8 cellular contexts compared by ENCODE assay signal in the genomic region with DNA sequence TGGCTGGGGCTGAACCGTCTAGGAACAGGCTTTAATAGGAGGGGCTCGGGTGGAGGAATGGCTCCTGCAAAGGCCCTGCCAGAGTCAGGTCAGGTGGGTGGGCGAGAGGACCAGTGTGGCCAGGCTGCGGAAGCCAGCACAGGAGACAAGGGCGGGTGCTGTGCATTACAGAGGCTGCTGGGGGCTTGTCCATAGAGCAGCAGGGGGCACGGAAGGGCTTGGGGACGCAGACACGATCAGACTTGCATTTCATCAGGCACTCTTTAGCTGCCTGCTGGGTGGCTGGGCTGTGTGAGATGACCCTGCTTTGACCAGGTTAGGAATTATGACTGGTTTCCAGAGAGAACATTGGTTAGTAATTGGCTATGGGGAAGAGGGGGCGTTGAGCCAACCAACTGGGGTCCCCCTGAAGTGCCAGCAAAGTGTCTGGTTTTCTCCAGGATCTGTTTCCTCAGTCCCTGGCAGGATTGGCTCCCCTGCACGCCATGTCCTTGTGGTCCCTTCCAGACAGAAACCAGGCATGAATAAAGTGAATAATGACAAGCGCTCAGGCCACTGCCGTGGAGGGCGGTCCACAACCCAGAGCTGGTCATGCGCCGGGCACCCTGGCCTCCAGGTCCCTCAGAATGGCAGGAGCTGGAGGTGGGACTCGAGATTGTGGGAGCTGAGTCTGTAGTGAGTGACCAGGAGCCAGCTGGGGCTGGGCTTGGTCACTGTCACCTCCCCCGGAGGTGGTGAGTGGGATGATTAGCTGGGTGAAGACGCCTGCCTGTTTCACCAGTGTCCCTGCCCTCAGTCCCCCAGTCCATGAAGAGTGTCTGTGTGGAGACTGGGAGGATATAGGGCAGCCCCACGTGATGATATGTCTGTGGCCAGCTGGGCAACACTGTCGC. TPM values are rescaled to one million over a fixed set of nuclear protein-coding genes. Genes with fewer than 3 reads are reported as not detected.
A peak's percentile ranks its signal among the peaks of the same experiment; 100 is the strongest.
DNase-seq lines count a peak whose midpoint lies in the region; ATAC-seq, FAIRE-seq and TF ChIP-seq lines count a peak whose summit lies in the region.
"Not testable (repeated sequence)": the region's sequence is repeated elsewhere in the genome, so short reads cannot be mapped to it uniquely, and the experiment has no call there.

No MANE protein-coding gene starts in this region.

- not testable (repeated sequence) for H3K9me3 ChIP-seq in CD4-positive, alpha-beta memory T cell (ENCODE audit: control insufficient read depth in 1 of 2, low read length in 2 of 2); SK-N-SH; kidney (ENCODE audit: control insufficient read depth in 1 of 2, low read length in 2 of 2); osteoblast (ENCODE audit: low read depth, low read length); thymus (ENCODE audit: control insufficient read depth)

- not testable (repeated sequence) for TF ChIP-seq CTCF in SK-N-SH (IDR thresholded peaks at IDR 0.05); epithelial cell of esophagus (IDR thresholded peaks at IDR 0.05; ENCODE audit: insufficient read depth, low read depth, low read length, missing control alignments); kidney (IDR thresholded peaks at IDR 0.05; ENCODE audit: borderline replicate concordance, extremely low read depth, insufficient read depth); osteoblast (IDR thresholded peaks at IDR 0.05; ENCODE audit: extremely low read depth, low read depth, low read length)

- not testable (repeated sequence) for H3K36me3 Mint-ChIP-seq in CD4-positive, alpha-beta memory T cell; activated naive CD8-positive, alpha-beta T cell treated with anti-CD3 and anti-CD28 coated beads, Interleukin-2, amount 10 ng/mL, durations not matched to agents 7 days and 5 days

- peak overlapping the region; percentile 96 for H3K4me2 ChIP-seq in SK-N-SH
- H3K4me2 ChIP-seq in osteoblast (ENCODE audit: insufficient read depth, low read length): peak overlapping the region; percentile 91

- POLR2A ChIA-PET in CD4-positive, alpha-beta memory T cell (lab: Charles Lee; ENCODE audit: partially characterized antibody): interaction anchor here (1.4 to 2.4 kb wide), 4 partner anchors 8 to 72 kb away, joined by 3 to 18 read pairs (median 14); a partner anchor contains a TSS
- POLR2A ChIA-PET in SK-N-SH (lab: Yijun Ruan, JAX): interaction anchor here (0.7 to 1.9 kb wide), 2 partner anchors 73 to 136 kb away, joined by 3 to 10 read pairs; a partner anchor contains a TSS
- POLR2A ChIA-PET in activated naive CD8-positive, alpha-beta T cell treated with anti-CD3 and anti-CD28 coated beads, Interleukin-2, amount 10 ng/mL, durations not matched to agents 7 days and 5 days (lab: Charles Lee): interaction anchor here (1.0 to 1.6 kb wide), 2 partner anchors 73 to 77 kb away, joined by 3 to 8 read pairs; a partner anchor contains a TSS

- not testable (repeated sequence) for H4K20me1 ChIP-seq in SK-N-SH (ENCODE audit: insufficient read depth)
- peaks cover 11% of the 10 kb centered on the region for H4K20me1 ChIP-seq in osteoblast (ENCODE audit: insufficient read depth, low read length)

- H3K9ac ChIP-seq in SK-N-SH: peak overlapping the region; percentile 95
- peak overlapping the region; percentile 73 to 78 for H3K9ac ChIP-seq in kidney (ENCODE audit: low read length in 2 of 2)

- DNase-seq in CD4-positive, alpha-beta memory T cell; activated naive CD8-positive, alpha-beta T cell treated with anti-CD3 and anti-CD28 coated beads, Interleukin-2, amount 10 ng/mL, durations not matched to agents 7 days and 5 days; epithelial cell of esophagus (ENCODE audit: low read depth); osteoblast (ENCODE audit: insufficient read length, low spot score, missing footprints): not testable (repeated sequence)
- peak; percentile 47 for DNase-seq in SK-N-SH
- peak; percentile 55 for DNase-seq in kidney

- H3K9me2 ChIP-seq in SK-N-SH: not testable (repeated sequence)

- not testable (repeated sequence) for FAIRE-seq in kidney (lab: Jason Lieb, UNC)

- peaks cover 36 to 70% (median 53%) of the 10 kb centered on the region in 4 donors for H3K4me1 Mint-ChIP-seq in CD4-positive, alpha-beta memory T cell
- H3K4me1 Mint-ChIP-seq in activated naive CD8-positive, alpha-beta T cell treated with anti-CD3 and anti-CD28 coated beads, Interleukin-2, amount 10 ng/mL, durations not matched to agents 7 days and 5 days: peaks cover 38% of the 10 kb centered on the region

- intact Hi-C loops in CD4-positive, alpha-beta memory T cell (cut with micrococcal nuclease): loop anchor here (1.0 to 2.0 kb wide), 3 partner anchors 22 to 382 kb away; a partner anchor contains a TSS
- intact Hi-C loops in kidney (cut with DNase I): not testable (repeated sequence)

- WGBS in SK-N-SH (ENCODE audit: low lambda C conversion rate): 30% methylated on average over 14 of the region's 20 CpGs
- WGBS in thymus: 65% methylated on average over 20 of the region's 20 CpGs

- not testable (repeated sequence) for H3F3A ChIP-seq in SK-N-SH (replicated peaks; ENCODE audit: insufficient read depth)

- ATAC-seq in HG03175 (IDR thresholded peaks at IDR 0.05; ENCODE audit: unreplicated experiment): peak; percentile 3
- not testable (repeated sequence) for ATAC-seq in activated naive CD8-positive, alpha-beta T cell treated with anti-CD3 and anti-CD28 coated beads, Interleukin-2, amount 10 ng/mL, durations not matched to agents 7 days and 5 days (ENCODE audit: low read depth)

- H3K4me1 ChIP-seq in CD4-positive, alpha-beta memory T cell (ENCODE audit: insufficient read depth, low read length): peaks cover 58% of the 10 kb centered on the region
- H3K4me1 ChIP-seq in SK-N-SH (ENCODE audit: control insufficient read depth in 1 of 2, insufficient read depth in 2 of 2, low read depth in 1 of 2, low read length in 1 of 2) (peaks cover 15 to 22% of the 10 kb centered on the region in 2 experiments; a peak in 3 of 4 replicates), kidney (ENCODE audit: control insufficient read depth in 1 of 2, insufficient read depth in 1 of 2, low read depth in 1 of 2, low read length in 2 of 2) (peaks cover 8 to 14% of the 10 kb centered on the region in 2 donors), osteoblast (ENCODE audit: insufficient read depth, low read length) (peaks cover 35% of the 10 kb centered on the region)
- not testable (repeated sequence) for H3K4me1 ChIP-seq in thymus (ENCODE audit: control insufficient read depth, insufficient read depth, low read length)

- H3K27ac Mint-ChIP-seq in CD4-positive, alpha-beta memory T cell: peak overlapping the region; percentile 84 to 97 (median 91)
- peak overlapping the region; percentile 87 for H3K27ac Mint-ChIP-seq in activated naive CD8-positive, alpha-beta T cell treated with anti-CD3 and anti-CD28 coated beads, Interleukin-2, amount 10 ng/mL, durations not matched to agents 7 days and 5 days

- H3K36me3 ChIP-seq in CD4-positive, alpha-beta memory T cell (ENCODE audit: insufficient read depth, low read length); SK-N-SH (replicated peaks in 1 of 2; ENCODE audit: control insufficient read depth in 1 of 2, insufficient read depth in 2 of 2, low read length in 1 of 2); kidney (ENCODE audit: control insufficient read depth in 1 of 2, insufficient read depth in 2 of 2, low read length in 2 of 2); osteoblast (ENCODE audit: insufficient read depth, low read length); thymus (ENCODE audit: control insufficient read depth, insufficient read depth): not testable (repeated sequence)

- TF ChIP-seq EP300 in SK-N-SH (IDR thresholded peaks at IDR 0.05; ENCODE audit: borderline replicate concordance in 1 of 2, low read depth in 1 of 2, low read length in 1 of 2): not testable (repeated sequence)

- H3K79me2 ChIP-seq in SK-N-SH (ENCODE audit: insufficient read depth) (peaks cover 38% of the 10 kb centered on the region), osteoblast (ENCODE audit: insufficient read depth, low read length) (peaks cover 39% of the 10 kb centered on the region)

- H2AFZ ChIP-seq in SK-N-SH (ENCODE audit: low read depth) (peak overlapping the region; percentile 88), osteoblast (ENCODE audit: low read length) (peak overlapping the region; percentile 9)

- not testable (repeated sequence) for TF ChIP-seq RAD21 in SK-N-SH (IDR thresholded peaks at IDR 0.05; ENCODE audit: low read length)

- peak overlapping the region; percentile 81 for H3K27ac ChIP-seq in CD4-positive, alpha-beta memory T cell (ENCODE audit: low read depth, low read length)
- peak overlapping the region; percentile 70 to 88; a peak in 3 of 4 replicates for H3K27ac ChIP-seq in SK-N-SH (ENCODE audit: low read depth in 2 of 2, low read length in 1 of 2)
- H3K27ac ChIP-seq in kidney (ENCODE audit: low read depth in 2 of 2, low read length in 2 of 2); thymus (ENCODE audit: low read depth): not testable (repeated sequence)
- H3K27ac ChIP-seq in osteoblast (ENCODE audit: low read depth, low read length): peak overlapping the region; percentile 66

- H3K9me3 Mint-ChIP-seq in CD4-positive, alpha-beta memory T cell; activated naive CD8-positive, alpha-beta T cell treated with anti-CD3 and anti-CD28 coated beads, Interleukin-2, amount 10 ng/mL, durations not matched to agents 7 days and 5 days: not testable (repeated sequence)

- H3K27me3 ChIP-seq in CD4-positive, alpha-beta memory T cell (ENCODE audit: insufficient read depth, low read length); SK-N-SH (ENCODE audit: insufficient read depth); osteoblast (ENCODE audit: insufficient read depth, low read length); thymus (ENCODE audit: control insufficient read depth, insufficient read depth): not testable (repeated sequence)

- CTCF ChIA-PET in CD4-positive, alpha-beta memory T cell (lab: Charles Lee; ENCODE audit: partially characterized antibody): not testable (repeated sequence)
- CTCF ChIA-PET in SK-N-SH (lab: Yijun Ruan, JAX): interaction anchor here (0.6 to 2.3 kb wide), 2 partner anchors 164 to 190 kb away, joined by 3 to 10 read pairs; no protein-coding TSS in a partner anchor

- not testable (repeated sequence) for H3K27me3 Mint-ChIP-seq in CD4-positive, alpha-beta memory T cell; activated naive CD8-positive, alpha-beta T cell treated with anti-CD3 and anti-CD28 coated beads, Interleukin-2, amount 10 ng/mL, durations not matched to agents 7 days and 5 days

- H3K4me3 ChIP-seq in CD4-positive, alpha-beta memory T cell (ENCODE audit: low read length in 2 of 2): peak overlapping the region; percentile 82 to 92
- peak overlapping the region; percentile 89 to 94 for H3K4me3 ChIP-seq in SK-N-SH (ENCODE audit: low read depth in 2 of 2, low read length in 1 of 2)
- H3K4me3 ChIP-seq in epithelial cell of esophagus (ENCODE audit: low read length): peak overlapping the region; percentile 81
- H3K4me3 ChIP-seq in kidney (ENCODE audit: low read length in 2 of 2): peak overlapping the region; percentile 64 to 83
- H3K4me3 ChIP-seq in osteoblast (ENCODE audit: insufficient read depth, low read length): peak overlapping the region; percentile 93
- peak overlapping the region; percentile 77 for H3K4me3 ChIP-seq in thymus (ENCODE audit: low read length)

- peak overlapping the region; percentile 89 to 95 (median 91) for H3K4me3 Mint-ChIP-seq in CD4-positive, alpha-beta memory T cell
- peak overlapping the region; percentile 98 for H3K4me3 Mint-ChIP-seq in activated naive CD8-positive, alpha-beta T cell treated with anti-CD3 and anti-CD28 coated beads, Interleukin-2, amount 10 ng/mL, durations not matched to agents 7 days and 5 days

RNA-seq across cellular contexts. Expression of a gene that starts 1.0 kb away (rescaled TPM):
- 10 to 100 TPM; 39.9 to 44.6 TPM for total RNA-seq in CD4-positive, alpha-beta memory T cell
- 100 to 1,000 TPM; 120 to 145 TPM for polyA plus RNA-seq in CD4-positive, alpha-beta memory T cell
- 53.9 and 59.8 TPM in 2 replicates for polyA plus RNA-seq in SK-N-SH (2012; rRNA removed)
- 39.4 and 52.7 TPM in 2 replicates for polyA plus RNA-seq in SK-N-SH (2012; cell fraction: cytosol; rRNA removed)
- polyA plus RNA-seq in SK-N-SH (2012; cell fraction: nucleus; rRNA removed): 27.3 and 45.0 TPM in 2 replicates
- total RNA-seq in activated naive CD8-positive, alpha-beta T cell treated with anti-CD3 and anti-CD28 coated beads, Interleukin-2, amount 10 ng/mL, durations not matched to agents 7 days and 5 days: 10 to 100 TPM; 39.7 to 45.7 TPM
- 35.3 TPM for total RNA-seq in kidney
- polyA plus RNA-seq in kidney (ENCODE audit: insufficient read depth, low read depth, low replicate concordance): 137 TPM
- total RNA-seq in osteoblast: 58.9 and 60.8 TPM in 2 replicates
- polyA plus RNA-seq in thymus: 62.1 TPM

RNA-seq across cellular contexts. Expression of a gene that starts 52.8 kb away (rescaled TPM):
- 1 to 10 TPM; 2.1 to 2.7 TPM for total RNA-seq in CD4-positive, alpha-beta memory T cell
- polyA plus RNA-seq in CD4-positive, alpha-beta memory T cell: 1 to 10 TPM; 1.7 to 6.3 TPM
- polyA plus RNA-seq in SK-N-SH (2012; rRNA removed) (0.23 and 0.39 TPM in 2 replicates), kidney (ENCODE audit: insufficient read depth, low read depth, low replicate concordance) (2.5 TPM), thymus (1.5 TPM)
- 0.12 and 0.47 TPM in 2 replicates for polyA plus RNA-seq in SK-N-SH (2012; cell fraction: cytosol; rRNA removed)
- 0.20 and 0.26 TPM in 2 replicates for polyA plus RNA-seq in SK-N-SH (2012; cell fraction: nucleus; rRNA removed)
- total RNA-seq in activated naive CD8-positive, alpha-beta T cell treated with anti-CD3 and anti-CD28 coated beads, Interleukin-2, amount 10 ng/mL, durations not matched to agents 7 days and 5 days: 1 to 10 TPM; 5.7 to 6.1 TPM
- total RNA-seq in kidney (1.2 TPM), osteoblast (under 0.01 and 0.29 TPM in 2 replicates)
